In genomic region chr16:2663553-2664521, GRCh38 we compare ENCODE assay signal across 8 cellular contexts. TPM values are rescaled to one million over a fixed set of nuclear protein-coding genes. Genes with fewer than 3 reads are reported as not detected.
A peak's percentile ranks its signal among the peaks of the same experiment; 100 is the strongest.
DNase-seq lines count a peak whose midpoint lies in the region; ATAC-seq, FAIRE-seq and TF ChIP-seq lines count a peak whose summit lies in the region.

No MANE protein-coding gene starts in this region.

- H3K27me3 Mint-ChIP-seq in astrocyte (ENCODE audit: low read depth, unreplicated experiment) = no peaks in the 10 kb centered on the region

- H3K36me3 ChIP-seq in astrocyte (ENCODE audit: insufficient read depth, low read length) (no peaks in the 10 kb centered on the region), mucosa of descending colon (ENCODE audit: low read depth) (no peaks in the 10 kb centered on the region)

- no peak for FAIRE-seq in astrocyte (lab: Jason Lieb, UNC)

- peak; percentile 87 for ATAC-seq in mucosa of descending colon
- ATAC-seq in HG02981 (IDR thresholded peaks at IDR 0.05; ENCODE audit: unreplicated experiment) = no peak

- no peaks in the 10 kb centered on the region for H3K79me2 ChIP-seq in astrocyte (ENCODE audit: insufficient read depth, low read length)

- DNase-seq in AG04449 (ENCODE audit: low read depth, low spot score) (peak; percentile 14), NOMO-1 (lab: John Stamatoyannopoulos, UW; ENCODE audit: unreplicated experiment in 2 of 2) (peak; percentile 51 to 77), astrocyte (ENCODE audit: low read depth) (peak; percentile 41), mucosa of descending colon (peak in 1 of 3 donors; percentile 57), NCI-H1105 (lab: John Stamatoyannopoulos, UW) (no peak), SIG-M5 treated with dmso at 0.1 percent for 504 hours (lab: John Stamatoyannopoulos, UW; ENCODE audit: unreplicated experiment) (no peak), NCI-H446 treated with DMSO at 0.1 percent for 48 hours (lab: John Stamatoyannopoulos, UW) (no peak)

- TF ChIP-seq CTCF in AG04449 (IDR thresholded peaks at IDR 0.05; ENCODE audit: insufficient read depth, low read length, missing control alignments) (no peak), astrocyte (IDR thresholded peaks at IDR 0.05; ENCODE audit: insufficient read depth, low read depth, low read length) (no peak), mucosa of descending colon (IDR thresholded peaks at IDR 0.05) (no peak)

- peaks cover 16% of the 10 kb centered on the region for H3K4me1 Mint-ChIP-seq in astrocyte (ENCODE audit: low read depth, unreplicated experiment)

- intact Hi-C loops in mucosa of descending colon (cut with DNase I, micrococcal nuclease) = no loop called here

- no peaks in the 10 kb centered on the region for H3K9me3 Mint-ChIP-seq in astrocyte (ENCODE audit: unreplicated experiment)

- POLR2A ChIA-PET in AG04449 (lab: Yijun Ruan, JAX) = interaction anchor here (0.8 kb wide), 1 partner anchor 19 kb away, joined by 3 read pairs; the partner anchor contains the start of gene KCTD5

- H4K20me1 ChIP-seq in astrocyte (ENCODE audit: insufficient read depth, low read length) = no peaks in the 10 kb centered on the region

- peaks cover 11% of the 10 kb centered on the region for H3K36me3 Mint-ChIP-seq in astrocyte (ENCODE audit: low read depth, unreplicated experiment)

- H3K4me1 ChIP-seq in astrocyte (ENCODE audit: insufficient read depth, low read length) = no peaks in the 10 kb centered on the region
- H3K4me1 ChIP-seq in mucosa of descending colon (ENCODE audit: low read depth) = peaks cover 25% of the 10 kb centered on the region

- CTCF ChIA-PET in AG04449 (lab: Yijun Ruan, JAX) = no interaction called here

- H3K9me3 ChIP-seq in astrocyte (ENCODE audit: insufficient read depth, low read depth, low read length) = no peaks in the 10 kb centered on the region
- no peaks in the 10 kb centered on the region for H3K9me3 ChIP-seq in mucosa of descending colon

- peak overlapping the region; percentile 57 for H3K4me2 ChIP-seq in astrocyte (ENCODE audit: low read length)

- no peaks in the 10 kb centered on the region for H3K27me3 ChIP-seq in astrocyte (ENCODE audit: insufficient read depth, low read length)

- no peak overlapping the region for H3K4me3 Mint-ChIP-seq in astrocyte (ENCODE audit: unreplicated experiment)

- H3K27ac Mint-ChIP-seq in astrocyte (ENCODE audit: unreplicated experiment) = peak overlapping the region; percentile 2

- H3K4me3 ChIP-seq in AG04449 (ENCODE audit: low read depth, low read length) (no peak overlapping the region), astrocyte (ENCODE audit: insufficient read depth, low read depth, low read length) (no peak overlapping the region), mucosa of descending colon (no peak overlapping the region)

- no peak overlapping the region for H3K27ac ChIP-seq in astrocyte (ENCODE audit: low read depth, low read length)

- H2AFZ ChIP-seq in astrocyte (ENCODE audit: low read depth, low read length) = no peak overlapping the region

- peak overlapping the region; percentile 14 for H3K9ac ChIP-seq in astrocyte (ENCODE audit: low read length)

RNA-seq across cellular contexts. Expression of gene KCTD5, which starts 18.5 kb away (rescaled TPM):
- total RNA-seq in astrocyte (53.0 and 55.4 TPM in 2 replicates), mucosa of descending colon (10 to 100 TPM; 28.2 to 80.7 (median 48.5) TPM)

RNA-seq across cellular contexts. Expression of gene PRSS27, which starts 56.2 kb away (rescaled TPM):
- 2.3 and 3.0 TPM in 2 replicates for total RNA-seq in astrocyte
- 1 to 10 TPM; 1.1 to 2.2 (median 1.4) TPM for total RNA-seq in mucosa of descending colon

Comparison
In these comparisons a context has a peak if more than half of its experiments do, and no peak if none do; other contexts are left out.
1. DNase-seq: peak in AG04449 (single experiment), NOMO-1 (2 of 2) and astrocyte (single experiment); none in NCI-H1105 (single experiment), SIG-M5 treated with dmso at 0.1 percent for 504 hours (single experiment) and NCI-H446 treated with DMSO at 0.1 percent for 48 hours (single experiment).